In genomic region chr19:15304140-15304705, GRCh38 we compare ENCODE assay signal across 10 cellular contexts. TPM values are rescaled to one million over a fixed set of nuclear protein-coding genes. Genes with fewer than 3 reads are reported as not detected.
DNase-seq lines count a peak whose midpoint lies in the region; ATAC-seq and TF ChIP-seq lines count a peak whose summit lies in the region.
"Had no signal": no experiment of that assay in that cellular context is flagged by ENCODE, and none has a peak within 500 bp of the region (broad histone marks: within the 10 kb centered on the region; RNA-seq: fewer than 3 reads in every experiment).

No MANE protein-coding gene starts in this region.

- H3K9me3 ChIP-seq in right atrium auricular region = no peaks in the 10 kb centered on the region
- H3K9me3 ChIP-seq in testis = no peaks in the 10 kb centered on the region

- no peaks in the 10 kb centered on the region for H3K27me3 ChIP-seq in right atrium auricular region
- no peaks in the 10 kb centered on the region for H3K27me3 ChIP-seq in testis
- H3K27me3 ChIP-seq: tibial nerve had no signal

- 50 to 64% methylated on average over 10 of the region's 10 CpGs for WGBS in testis, 2 donors

- H3K9me3 Mint-ChIP-seq in memory B cell = no peaks in the 10 kb centered on the region
- no peaks in the 10 kb centered on the region for H3K9me3 Mint-ChIP-seq in type B pancreatic cell
- H3K9me3 Mint-ChIP-seq: activated naive CD8-positive, alpha-beta T cell treated with anti-CD3 and anti-CD28 coated beads, Interleukin-2, amount 10 ng/mL, durations not matched to agents 7 days and 5 days had no signal

- intact Hi-C loops in Right ventricle myocardium superior (cut with DNase I) (no loop called here), testis (cut with DNase I; ENCODE audit: low total_unique reads) (no loop called here)

- H3K4me1 ChIP-seq in right atrium auricular region = peaks cover 0 to 66% of the 10 kb centered on the region in 2 donors
- peaks cover 45% of the 10 kb centered on the region for H3K4me1 ChIP-seq in testis

- peak; percentile 82 for ATAC-seq in Right ventricle myocardium superior (ENCODE audit: poor library complexity)
- no peak for ATAC-seq in memory B cell (ENCODE audit: low read depth)

- DNase-seq in Right ventricle myocardium superior = peak; percentile 67
- DNase-seq in right atrium auricular region (ENCODE audit: low spot score) = no peak
- DNase-seq in activated T-helper 9 cell treated with anti-CD3 and anti-CD28 coated beads, Interleukin-2, amount 50 U/mL, for 16 hours (ENCODE audit: low read depth) = peak; percentile 20
- DNase-seq in memory B cell (ENCODE audit: low spot score in 2 of 2) = no peak
- no peak for DNase-seq in type B pancreatic cell (ENCODE audit: extremely low spot score, unreplicated experiment)
- DNase-seq in NCI-H82 (lab: John Stamatoyannopoulos, UW) = no peak
- DNase-seq in NCI-H748 treated with DMSO at 0.1 percent for 48 hours (lab: John Stamatoyannopoulos, UW) = no peak
- DNase-seq in testis = no peak
- DNase-seq: activated naive CD8-positive, alpha-beta T cell treated with anti-CD3 and anti-CD28 coated beads, Interleukin-2, amount 10 ng/mL, durations not matched to agents 7 days and 5 days had no signal

- no peaks in the 10 kb centered on the region for H3K36me3 ChIP-seq in right atrium auricular region
- H3K36me3 ChIP-seq in testis (ENCODE audit: low read depth, missing control alignments) = no peaks in the 10 kb centered on the region
- H3K36me3 ChIP-seq: tibial nerve had no signal

- TF ChIP-seq POLR2A in testis (IDR thresholded peaks at IDR 0.05) = no peak

- no peak overlapping the region for H3K4me3 ChIP-seq in right atrium auricular region
- H3K4me3 ChIP-seq in testis = no peak overlapping the region
- H3K4me3 ChIP-seq: tibial nerve had no signal

- H3K36me3 Mint-ChIP-seq in memory B cell (no peaks in the 10 kb centered on the region), type B pancreatic cell (peaks cover 17% of the 10 kb centered on the region)
- H3K36me3 Mint-ChIP-seq: activated naive CD8-positive, alpha-beta T cell treated with anti-CD3 and anti-CD28 coated beads, Interleukin-2, amount 10 ng/mL, durations not matched to agents 7 days and 5 days had no signal

- H3K27me3 Mint-ChIP-seq in memory B cell = no peaks in the 10 kb centered on the region
- H3K27me3 Mint-ChIP-seq in type B pancreatic cell = no peaks in the 10 kb centered on the region
- H3K27me3 Mint-ChIP-seq: activated naive CD8-positive, alpha-beta T cell treated with anti-CD3 and anti-CD28 coated beads, Interleukin-2, amount 10 ng/mL, durations not matched to agents 7 days and 5 days had no signal

- TF ChIP-seq CTCF in right atrium auricular region (IDR thresholded peaks at IDR 0.05) (no peak), type B pancreatic cell (conservative IDR thresholded peaks at IDR 0.05) (no peak), testis (IDR thresholded peaks at IDR 0.05) (no peak)

- H3K27ac ChIP-seq in right atrium auricular region (no peak overlapping the region), testis (no peak overlapping the region)

- no peak overlapping the region for H3K4me3 Mint-ChIP-seq in memory B cell
- peak overlapping the region; percentile 31 for H3K4me3 Mint-ChIP-seq in type B pancreatic cell
- H3K4me3 Mint-ChIP-seq: activated naive CD8-positive, alpha-beta T cell treated with anti-CD3 and anti-CD28 coated beads, Interleukin-2, amount 10 ng/mL, durations not matched to agents 7 days and 5 days had no signal

- H3K27ac Mint-ChIP-seq in memory B cell (peak overlapping the region; percentile 84), type B pancreatic cell (peak overlapping the region; percentile 81)
- H3K27ac Mint-ChIP-seq: activated naive CD8-positive, alpha-beta T cell treated with anti-CD3 and anti-CD28 coated beads, Interleukin-2, amount 10 ng/mL, durations not matched to agents 7 days and 5 days had no signal

- H3K4me1 Mint-ChIP-seq in memory B cell (peaks cover 55% of the 10 kb centered on the region), type B pancreatic cell (ENCODE audit: unreplicated experiment) (peaks cover 37% of the 10 kb centered on the region)

RNA-seq across cellular contexts. Expression of gene BRD4, which starts 28.1 kb away (rescaled TPM):
- 55.1 TPM for total RNA-seq in Right ventricle myocardium superior
- total RNA-seq in right atrium auricular region = 10 to 100 TPM; 23.6 to 41.0 TPM
- total RNA-seq in type B pancreatic cell (ENCODE audit: low replicate concordance) = 108 and 123 TPM in 2 replicates
- 100 to 1,000 TPM; 106 to 109 TPM for total RNA-seq in testis
- polyA plus RNA-seq in testis (ENCODE audit: insufficient read depth, low read depth, low replicate concordance) = 59.2 TPM

Comparison
In these comparisons a context has a peak if more than half of its experiments do, and no peak if none do; other contexts are left out.
1. DNase-seq: peak in Right ventricle myocardium superior (single experiment) and activated T-helper 9 cell treated with anti-CD3 and anti-CD28 coated beads, Interleukin-2, amount 50 U/mL, for 16 hours (single experiment); none in right atrium auricular region (single experiment), memory B cell (0 of 2), type B pancreatic cell (single experiment), NCI-H82 (single experiment), NCI-H748 treated with DMSO at 0.1 percent for 48 hours (single experiment) and testis (single experiment).